In the genomic region with DNA sequence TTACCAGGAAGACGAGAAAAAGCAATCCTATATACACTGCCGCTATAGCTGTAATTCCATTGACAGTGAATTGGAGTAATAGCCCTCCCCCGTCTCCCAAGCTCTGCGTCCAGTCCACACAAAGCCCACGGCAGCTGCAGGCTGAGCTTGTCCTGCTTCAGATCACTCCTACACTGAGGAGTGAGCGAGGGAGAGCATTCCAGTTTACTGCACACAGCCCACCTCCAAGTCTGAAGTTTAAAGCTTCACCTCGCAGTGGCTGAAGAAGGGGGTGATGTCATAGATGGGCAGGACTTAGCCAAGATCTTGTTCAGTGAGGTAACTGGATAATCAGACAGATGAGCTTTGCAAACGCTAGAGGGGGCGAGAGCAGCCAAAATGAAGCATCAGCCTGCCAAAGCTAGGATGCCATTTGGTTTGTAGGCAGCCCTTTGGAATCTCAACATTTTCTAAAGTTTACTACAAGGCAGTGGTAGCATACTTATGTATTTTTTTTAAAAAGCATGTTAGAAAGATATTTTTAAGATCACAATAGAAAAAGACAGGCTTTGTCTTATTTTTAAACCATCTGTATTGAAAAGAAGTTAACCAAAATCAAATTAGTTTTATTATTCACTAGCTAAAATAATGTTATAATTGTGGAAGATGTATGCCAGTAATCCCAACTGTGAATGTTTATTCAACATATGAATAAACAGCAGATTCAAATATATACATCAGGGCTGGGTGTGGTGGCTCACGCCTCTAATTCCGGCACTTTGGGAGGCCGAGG, we compare ENCODE assay signal across 8 cellular contexts. TPM values are rescaled to one million over a fixed set of nuclear protein-coding genes. Genes with fewer than 3 reads are reported as not detected.
DNase-seq lines count a peak whose midpoint lies in the region; ATAC-seq and TF ChIP-seq lines count a peak whose summit lies in the region.

A gene (minus strand): TSS at position 213 of the 772 bp plus-strand sequence. CDS start 10,106 bp downstream, outside the sequence.

- H3K9me3 ChIP-seq in psoas muscle, result no peaks in the 10 kb centered on the region

- ATAC-seq in GM21360 (IDR thresholded peaks at IDR 0.05; ENCODE audit: unreplicated experiment) (peak; percentile 99), HG03565 (IDR thresholded peaks at IDR 0.05; ENCODE audit: unreplicated experiment) (peak; percentile 99), psoas muscle (peak; percentile 84 to 93 (median 92))

- H3K4me3 ChIP-seq in astrocyte of the cerebellum (ENCODE audit: low read depth, low read length), result peak within 1 kb of the TSS; percentile 45
- peak within 1 kb of the TSS; percentile 64 for H3K4me3 ChIP-seq in psoas muscle

- peak within 1 kb of the TSS; percentile 33 for H3K27ac ChIP-seq in psoas muscle

- DNase-seq in DMS53 treated with DMSO at 0.1 percent for 48 hours (lab: John Stamatoyannopoulos, UW; ENCODE audit: unreplicated experiment), result peak; percentile 94
- DNase-seq in NCI-H524 treated with DMSO at 0.1 percent for 48 hours (lab: John Stamatoyannopoulos, UW), result peak; percentile 98
- peak; percentile 97 for DNase-seq in astrocyte of the cerebellum (ENCODE audit: low read depth)
- DNase-seq in hepatic stellate cell (ENCODE audit: low spot score), result peak; percentile 62
- DNase-seq in psoas muscle, result peak; percentile 49 to 70
- no peak for DNase-seq in stimulated activated CD8-positive, alpha-beta memory T cell treated with anti-CD3 and anti-CD28 coated beads, Interleukin-4, amount 100 ng/mL, for 48 hours

- intact Hi-C loops in psoas muscle (cut with DNase I), result loop anchor here in 1 of 2 donors (10.0 kb wide), 1 partner anchor 537 kb away; no protein-coding TSS in a partner anchor

- H3K4me1 ChIP-seq in psoas muscle, result no peaks in the 10 kb centered on the region

- no peaks in the 10 kb centered on the region for H3K36me3 ChIP-seq in psoas muscle (ENCODE audit: insufficient read depth in 1 of 2, low read depth in 1 of 2)

- 23 to 26% (median 24%) methylated on average over 12 of the region's 12 CpGs for WGBS in psoas muscle, 3 donors

- H3K27me3 ChIP-seq in psoas muscle (ENCODE audit: insufficient read depth in 3 of 3, low read length in 2 of 3), result no peaks in the 10 kb centered on the region

- in situ Hi-C loops in astrocyte of the cerebellum (cut with HindIII; ENCODE audit: low sequenced_read_pairs), result no loop called here

- TF ChIP-seq CTCF in astrocyte of the cerebellum (IDR thresholded peaks at IDR 0.05; ENCODE audit: low read depth, low read length, missing control alignments), result peak; percentile 90
- TF ChIP-seq CTCF in psoas muscle (IDR thresholded peaks at IDR 0.05), result peak; percentile 56

RNA-seq across cellular contexts. Expression of the gene that starts here (rescaled TPM):
- 1 to 10 TPM in 3 of 4 donors, under 1 TPM in 1; 0.91 to 3.1 (median 2.1) TPM for total RNA-seq in psoas muscle
- 1 to 10 TPM in 2 of 3 donors, under 1 TPM in 1; 0.31 to 1.0 (median 1.0) TPM for polyA plus RNA-seq in psoas muscle
